In genomic region chr13:48975101-48975925, GRCh38 we compare ENCODE assay signal across 1 cellular context.
TF ChIP-seq lines count a peak whose summit lies in the region.

TSS of gene FNDC3A (plus strand) at chr13:48975912. CDS start at chr13:49006191, 30,279 bp downstream.

TF ChIP-seq in HepG2, 621 proteins besides CTCF, POLR2A, EP300 and RAD21 (continued from another document):
- TF ChIP-seq CSRNP1 (CRISPR knock-in tag; IDR thresholded peaks at IDR 0.05) = no peak
- TF ChIP-seq HMGXB4 (CRISPR knock-in tag; IDR thresholded peaks at IDR 0.05; ENCODE audit: borderline replicate concordance in 1 of 2, low read depth in 1 of 2) = 0 out of 4 replicates have a peak, but pooled peaks of 1 of the 2 experiments have one; percentile 2
- TF ChIP-seq RCOR2 (CRISPR knock-in tag; IDR thresholded peaks at IDR 0.05) = 0 out of 2 replicates have a peak, but pooled peaks have one; percentile 7
- TF ChIP-seq HES4 (CRISPR knock-in tag; IDR thresholded peaks at IDR 0.05; ENCODE audit: borderline replicate concordance) = peak; percentile 11; the same call in 1 of the 2 replicates
- no peak; the same call in 1 of the 2 replicates for TF ChIP-seq DZIP1 (CRISPR knock-in tag; IDR thresholded peaks at IDR 0.05)
- TF ChIP-seq CENPT (CRISPR knock-in tag; IDR thresholded peaks at IDR 0.05; ENCODE audit: low read depth) = 0 out of 2 replicates have a peak, but pooled peaks have one; percentile 13
- TF ChIP-seq TRAFD1 (CRISPR knock-in tag; IDR thresholded peaks at IDR 0.05; ENCODE audit: borderline replicate concordance) = no peak
- TF ChIP-seq DRAP1 (CRISPR knock-in tag; IDR thresholded peaks at IDR 0.05) = no peak
- TF ChIP-seq ZNF724P (CRISPR knock-in tag; IDR thresholded peaks at IDR 0.05; ENCODE audit: borderline replicate concordance) = no peak
- TF ChIP-seq ZFYVE20 (CRISPR knock-in tag; IDR thresholded peaks at IDR 0.05; ENCODE audit: borderline replicate concordance, low read depth) = no peak
- peak; percentile 34; the same call in 1 of the 2 replicates for TF ChIP-seq TGIF2 (CRISPR knock-in tag; IDR thresholded peaks at IDR 0.05)
- no peak for TF ChIP-seq ZNF331 (CRISPR knock-in tag; IDR thresholded peaks at IDR 0.05)
- TF ChIP-seq KLF13 (CRISPR knock-in tag; IDR thresholded peaks at IDR 0.05) = no peak
- no peak for TF ChIP-seq ZNF343 (CRISPR knock-in tag; IDR thresholded peaks at IDR 0.05)
- TF ChIP-seq PAWR (CRISPR knock-in tag; IDR thresholded peaks at IDR 0.05; ENCODE audit: borderline replicate concordance) = no peak
- TF ChIP-seq RBAK (CRISPR knock-in tag; IDR thresholded peaks at IDR 0.05) = no peak
- no peak; the same call in 1 of the 2 replicates for TF ChIP-seq ZNF543 (CRISPR knock-in tag; IDR thresholded peaks at IDR 0.05)
- no peak for TF ChIP-seq MTA3 (CRISPR knock-in tag; IDR thresholded peaks at IDR 0.05)
- TF ChIP-seq ZBTB10 (CRISPR knock-in tag; IDR thresholded peaks at IDR 0.05; ENCODE audit: borderline replicate concordance) = 0 out of 2 replicates have a peak, but pooled peaks have one; percentile 22
- TF ChIP-seq ZNF879 (CRISPR knock-in tag; IDR thresholded peaks at IDR 0.05) = 0 out of 2 replicates have a peak, but pooled peaks have one; percentile 14
- no peak for TF ChIP-seq ZNF790 (CRISPR knock-in tag; IDR thresholded peaks at IDR 0.05; ENCODE audit: borderline replicate concordance)
- TF ChIP-seq SRSF4 (IDR thresholded peaks at IDR 0.05; ENCODE audit: low read depth, low read length, poor library complexity, severe bottlenecking) = no peak
- TF ChIP-seq SMARCC2 (IDR thresholded peaks at IDR 0.05) = no peak
- TF ChIP-seq KLF12 (CRISPR knock-in tag; IDR thresholded peaks at IDR 0.05; ENCODE audit: borderline replicate concordance) = no peak
- TF ChIP-seq ZNF142 (CRISPR knock-in tag; IDR thresholded peaks at IDR 0.05) = no peak
- peak; percentile 29; the same call in 1 of the 2 replicates for TF ChIP-seq GABPB1 (CRISPR knock-in tag; IDR thresholded peaks at IDR 0.05)
- TF ChIP-seq ZFP1 (CRISPR knock-in tag; IDR thresholded peaks at IDR 0.05) = no peak
- 0 out of 2 replicates have a peak, but pooled peaks have one; percentile 20 for TF ChIP-seq GATAD2A (CRISPR knock-in tag; IDR thresholded peaks at IDR 0.05)
- no peak for TF ChIP-seq NFRKB (IDR thresholded peaks at IDR 0.05)
- TF ChIP-seq ZNF441 (CRISPR knock-in tag; IDR thresholded peaks at IDR 0.05; ENCODE audit: borderline replicate concordance) = peak; percentile 55; the same call in 1 of the 2 replicates
- TF ChIP-seq DPF2 (CRISPR knock-in tag; IDR thresholded peaks at IDR 0.05; ENCODE audit: borderline replicate concordance, low read depth) = no peak
- TF ChIP-seq ZNF124 (CRISPR knock-in tag; IDR thresholded peaks at IDR 0.05) = no peak
- TF ChIP-seq ONECUT2 (CRISPR knock-in tag; IDR thresholded peaks at IDR 0.05) = no peak
- TF ChIP-seq MXD3 (CRISPR knock-in tag; IDR thresholded peaks at IDR 0.05) = 0 out of 2 replicates have a peak, but pooled peaks have one; percentile 4
- TF ChIP-seq ZFP37 (CRISPR knock-in tag; IDR thresholded peaks at IDR 0.05; ENCODE audit: borderline replicate concordance) = 0 out of 2 replicates have a peak, but pooled peaks have one; percentile 26
- TF ChIP-seq NONO (IDR thresholded peaks at IDR 0.05) = no peak
- TF ChIP-seq NONO (CRISPR knock-in tag; conservative IDR thresholded peaks at IDR 0.05) = no peak
TF ChIP-seq in HepG2: peak in this region for 41.
